8 cellular contexts compared by ENCODE assay signal in the genomic region with DNA sequence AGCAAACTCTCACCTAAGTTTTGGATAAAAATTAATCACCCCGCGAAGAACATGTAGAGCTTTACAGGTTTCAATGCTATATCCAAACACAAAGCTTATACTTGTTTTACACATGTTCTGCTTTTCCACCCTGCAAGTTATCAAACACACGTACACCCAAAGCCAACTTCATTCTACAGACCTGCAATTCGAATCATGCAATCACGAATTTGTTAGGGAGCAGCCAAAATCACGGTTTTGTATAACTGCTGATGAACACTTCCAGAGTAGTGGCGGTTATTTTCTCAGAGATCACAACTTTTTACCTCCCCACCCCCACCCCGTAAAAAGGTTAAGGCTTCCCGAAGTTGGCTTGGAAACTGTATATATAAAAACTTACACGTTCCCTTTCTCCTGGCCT. TPM values are rescaled to one million over a fixed set of nuclear protein-coding genes. Genes with fewer than 3 reads are reported as not detected.
A peak's percentile ranks its signal among the peaks of the same experiment; 100 is the strongest.
DNase-seq lines count a peak whose midpoint lies in the region; ATAC-seq, FAIRE-seq and TF ChIP-seq lines count a peak whose summit lies in the region.

No MANE protein-coding gene starts in this region.

- no peak for TF ChIP-seq POLR2A in endothelial cell of umbilical vein (IDR thresholded peaks at IDR 0.05; ENCODE audit: low read depth, low read length)

- intact Hi-C loops in PC-3 (cut with micrococcal nuclease) (no loop called here), endothelial cell of umbilical vein (cut with micrococcal nuclease) (no loop called here)

- no peaks in the 10 kb centered on the region for H3K9me1 ChIP-seq in endothelial cell of umbilical vein (replicated peaks; ENCODE audit: control insufficient read depth, extremely low read depth, insufficient read depth, low read length)

- no peaks in the 10 kb centered on the region for H3K27me3 Mint-ChIP-seq in osteocyte (ENCODE audit: unreplicated experiment)

- no peak for ATAC-seq in PC-3

- dilution Hi-C loops in endothelial cell of umbilical vein (cut with MboI; ENCODE audit: extremely low pct_ligation_motif_present, low sequenced_read_pairs): no loop called here

- TF ChIP-seq CTCF in PC-3 (conservative IDR thresholded peaks at IDR 0.05; ENCODE audit: low read depth, low read length): no peak
- no peak for TF ChIP-seq CTCF in endothelial cell of umbilical vein (IDR thresholded peaks at IDR 0.05; ENCODE audit: extremely low read depth in 1 of 2, insufficient read depth in 1 of 2, low read depth in 1 of 2, low read length in 2 of 2)
- TF ChIP-seq CTCF in osteocyte (IDR thresholded peaks at IDR 0.05): no peak
- no peak for TF ChIP-seq CTCF in GM13977 (IDR thresholded peaks at IDR 0.05; ENCODE audit: extremely low read depth, insufficient read depth, missing control alignments)

- H3K79me2 ChIP-seq in PC-3 (ENCODE audit: low read length) (peaks cover 52% of the 10 kb centered on the region), endothelial cell of umbilical vein (ENCODE audit: control insufficient read depth, insufficient read depth, low read length) (peaks cover 37% of the 10 kb centered on the region)

- H2AFZ ChIP-seq in PC-3 (ENCODE audit: low read length) (no peak overlapping the region), endothelial cell of umbilical vein (ENCODE audit: low read depth, low read length) (no peak overlapping the region)

- peaks cover 40% of the 10 kb centered on the region for H3K36me3 Mint-ChIP-seq in osteocyte (ENCODE audit: unreplicated experiment)

- peak overlapping the region; percentile 84 for H3K4me3 Mint-ChIP-seq in osteocyte (ENCODE audit: unreplicated experiment)

- H3K4me1 ChIP-seq in PC-3 (ENCODE audit: insufficient read depth, low read length): peaks cover 25% of the 10 kb centered on the region
- peaks cover 34% of the 10 kb centered on the region for H3K4me1 ChIP-seq in endothelial cell of umbilical vein (ENCODE audit: control insufficient read depth, extremely low read depth, insufficient read depth, low read length)

- no peaks in the 10 kb centered on the region for H3K9me2 ChIP-seq in PC-3 (replicated peaks; ENCODE audit: low read length)

- H3K9ac ChIP-seq in PC-3 (ENCODE audit: low read length): peak overlapping the region; percentile 91
- peak overlapping the region; percentile 92 for H3K9ac ChIP-seq in endothelial cell of umbilical vein (replicated peaks; ENCODE audit: extremely low read depth, insufficient read depth, low read length)

- in situ Hi-C loops in GM13977 (cut with MboI; ENCODE audit: low pct_unique_long_range_greater_than_20kb, low sequenced_read_pairs, unreplicated experiment): no loop called here

- H3K9me3 Mint-ChIP-seq in osteocyte (ENCODE audit: unreplicated experiment): no peaks in the 10 kb centered on the region

- H3K4me3 ChIP-seq in PC-3 (ENCODE audit: low read length) (peak overlapping the region; percentile 99), endothelial cell of umbilical vein (replicated peaks in 1 of 3; ENCODE audit: insufficient read depth in 1 of 3, low read depth in 1 of 3, low read length in 3 of 3) (peak overlapping the region; percentile 99 to 100 (median 99))

- H4K20me1 ChIP-seq in PC-3 (ENCODE audit: low read length): peaks cover 38% of the 10 kb centered on the region
- peaks cover 7% of the 10 kb centered on the region for H4K20me1 ChIP-seq in endothelial cell of umbilical vein (replicated peaks; ENCODE audit: control insufficient read depth, extremely low read depth, insufficient read depth, low read length)

- no peaks in the 10 kb centered on the region for H3K27me3 ChIP-seq in PC-3 (ENCODE audit: low read length)
- no peaks in the 10 kb centered on the region for H3K27me3 ChIP-seq in endothelial cell of umbilical vein (ENCODE audit: control insufficient read depth in 2 of 2, insufficient read depth in 2 of 2, low read length in 2 of 2)

- H3K36me3 ChIP-seq in PC-3 (ENCODE audit: low read depth, low read length): peaks cover 45% of the 10 kb centered on the region
- H3K36me3 ChIP-seq in endothelial cell of umbilical vein (ENCODE audit: control insufficient read depth in 2 of 2, extremely low read depth in 1 of 2, insufficient read depth in 2 of 2, low read length in 2 of 2): peaks cover 9 to 23% of the 10 kb centered on the region in 2 experiments

- no peak for FAIRE-seq in endothelial cell of umbilical vein (lab: Jason Lieb, UNC)

- no peaks in the 10 kb centered on the region for H3K9me3 ChIP-seq in PC-3 (ENCODE audit: low read length)
- no peaks in the 10 kb centered on the region for H3K9me3 ChIP-seq in endothelial cell of umbilical vein (replicated peaks; ENCODE audit: control insufficient read depth, insufficient read depth, low read length)

- peaks cover 36% of the 10 kb centered on the region for H3K4me1 Mint-ChIP-seq in osteocyte (ENCODE audit: unreplicated experiment)

- H3K27ac Mint-ChIP-seq in osteocyte (ENCODE audit: unreplicated experiment): peak overlapping the region; percentile 93

- no peaks in the 10 kb centered on the region for H3F3A ChIP-seq in PC-3 (ENCODE audit: low read length, unreplicated experiment)

- DNase-seq in EH (ENCODE audit: low read depth): peak; percentile 4
- no peak for DNase-seq in PC-3
- DNase-seq in endothelial cell of umbilical vein (ENCODE audit: low read depth, low spot score): peak; percentile 22
- no peak for DNase-seq in osteocyte (ENCODE audit: extremely low spot score, unreplicated experiment)
- DNase-seq in GM13977 (ENCODE audit: low spot score): no peak
- no peak for DNase-seq in stimulated activated CD4-positive, alpha-beta T cell treated with anti-CD3 and anti-CD28 coated beads, Interleukin-4, amount 100 ng/mL, for 1 hour
- no peak for DNase-seq in DMS79 treated with DMSO at 0.1 percent for 48 hours (lab: John Stamatoyannopoulos, UW)
- no peak for DNase-seq in AG08395 (ENCODE audit: low spot score)

- no TSS peak for BruUV-seq in PC-3 (replicated peaks; lab: Mats Ljungman, UMichigan)
- no TSS peak for BruUV-seq in endothelial cell of umbilical vein (replicated peaks; lab: Mats Ljungman, UMichigan)

- CTCF ChIA-PET in PC-3 (lab: Charles Lee): interaction anchor here (1.3 kb wide), 1 partner anchor 40 kb away, joined by 3 read pairs; no protein-coding TSS in a partner anchor
- CTCF ChIA-PET in endothelial cell of umbilical vein (lab: Charles Lee): interaction anchor here (1.1 to 2.7 kb wide), 8 partner anchors 9 to 44 kb away, joined by 3 to 26 read pairs (median 5); a partner anchor contains a TSS

- H3K4me2 ChIP-seq in PC-3 (ENCODE audit: low read length) (peak overlapping the region; percentile 94), endothelial cell of umbilical vein (ENCODE audit: insufficient read depth, low read length) (peak overlapping the region; percentile 100)

- H3K27ac ChIP-seq in PC-3 (ENCODE audit: low read length) (no peak overlapping the region), endothelial cell of umbilical vein (ENCODE audit: insufficient read depth, low read depth, low read length) (peak overlapping the region; percentile 91)

- POLR2A ChIA-PET in PC-3 (lab: Charles Lee; ENCODE audit: unreplicated experiment): no interaction called here
- POLR2A ChIA-PET in endothelial cell of umbilical vein (lab: Charles Lee): interaction anchor here (0.5 to 1.1 kb wide), 4 partner anchors 28 to 46 kb away, joined by 3 to 7 read pairs (median 6); a partner anchor contains a TSS

TF ChIP-seq in endothelial cell of umbilical vein, 7 proteins besides CTCF, POLR2A, EP300 and RAD21:
- TF ChIP-seq GATA2 (IDR thresholded peaks at IDR 0.05; ENCODE audit: insufficient read depth, insufficient read length, low read depth, low read length) (no peak), JUN (IDR thresholded peaks at IDR 0.05; ENCODE audit: borderline replicate concordance, insufficient read depth, insufficient read length, low read depth) (no peak), POLR2AphosphoS5 (IDR thresholded peaks at IDR 0.05; ENCODE audit: insufficient read depth, low read depth, low read length) (no peak), EZH2 (IDR thresholded peaks at IDR 0.05; ENCODE audit: borderline replicate concordance, low read depth, low read length, severe bottlenecking) (no peak), MYC (IDR thresholded peaks at IDR 0.05; ENCODE audit: low read depth, low read length) (no peak), FOS (IDR thresholded peaks at IDR 0.05; ENCODE audit: borderline replicate concordance, insufficient read depth, low read length) (no peak)
- TF ChIP-seq, protein P1, sequence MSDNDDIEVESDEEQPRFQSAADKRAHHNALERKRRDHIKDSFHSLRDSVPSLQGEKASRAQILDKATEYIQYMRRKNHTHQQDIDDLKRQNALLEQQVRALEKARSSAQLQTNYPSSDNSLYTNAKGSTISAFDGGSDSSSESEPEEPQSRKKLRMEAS (IDR thresholded peaks at IDR 0.05; ENCODE audit: insufficient read depth, insufficient read length): no peak

RNA-seq across cellular contexts. Expression of a gene that starts 1.4 kb away (rescaled TPM):
- total RNA-seq in PC-3 (2014; rRNA removed) (335 and 338 TPM in 2 replicates), endothelial cell of umbilical vein (360 and 389 TPM in 2 replicates), osteocyte (267 and 289 TPM in 2 replicates)
- 106 and 162 TPM in 2 replicates for polyA plus RNA-seq in endothelial cell of umbilical vein
- 154 and 164 TPM in 2 replicates for polyA plus RNA-seq in endothelial cell of umbilical vein (2011; cell fraction: cytosol; rRNA removed)
- polyA plus RNA-seq in endothelial cell of umbilical vein (2011; cell fraction: nucleus; rRNA removed): 129 and 212 TPM in 2 replicates
- 355 and 419 TPM in 2 replicates for polyA plus RNA-seq in endothelial cell of umbilical vein (2012)
- polyA minus RNA-seq in endothelial cell of umbilical vein: 65.5 and 67.3 TPM in 2 replicates
- polyA minus RNA-seq in endothelial cell of umbilical vein (2011; cell fraction: cytosol; rRNA and poly(A)+ RNA removed): 122 TPM
- polyA minus RNA-seq in endothelial cell of umbilical vein (2011; cell fraction: nucleus; rRNA and poly(A)+ RNA removed): 45.8 and 58.5 TPM in 2 replicates

RNA-seq across cellular contexts. Expression of a gene that starts 34.1 kb away (rescaled TPM):
- total RNA-seq in PC-3 (2014; rRNA removed): 25.1 and 29.3 TPM in 2 replicates
- total RNA-seq in endothelial cell of umbilical vein: 28.8 and 33.2 TPM in 2 replicates
- 4.7 and 6.1 TPM in 2 replicates for polyA plus RNA-seq in endothelial cell of umbilical vein
- 3.7 and 4.0 TPM in 2 replicates for polyA plus RNA-seq in endothelial cell of umbilical vein (2011; cell fraction: cytosol; rRNA removed)
- polyA plus RNA-seq in endothelial cell of umbilical vein (2011; cell fraction: nucleus; rRNA removed): 19.7 and 23.3 TPM in 2 replicates
- polyA plus RNA-seq in endothelial cell of umbilical vein (2012): 10.2 and 10.7 TPM in 2 replicates
- 47.1 and 51.2 TPM in 2 replicates for polyA minus RNA-seq in endothelial cell of umbilical vein
- 21.4 TPM for polyA minus RNA-seq in endothelial cell of umbilical vein (2011; cell fraction: cytosol; rRNA and poly(A)+ RNA removed)
- polyA minus RNA-seq in endothelial cell of umbilical vein (2011; cell fraction: nucleus; rRNA and poly(A)+ RNA removed): 82.3 and 99.3 TPM in 2 replicates
- total RNA-seq in osteocyte: 40.8 and 41.9 TPM in 2 replicates

Comparison
In these comparisons a context has a peak if more than half of its experiments do, and no peak if none do; other contexts are left out.
1. DNase-seq: peak in EH (single experiment) and endothelial cell of umbilical vein (single experiment); none in PC-3 (single experiment), osteocyte (single experiment), GM13977 (single experiment), stimulated activated CD4-positive, alpha-beta T cell treated with anti-CD3 and anti-CD28 coated beads, Interleukin-4, amount 100 ng/mL, for 1 hour (single experiment), DMS79 treated with DMSO at 0.1 percent for 48 hours (single experiment) and AG08395 (single experiment).